ENCODE assay signal across 20 cellular contexts in genomic region chr7:73986158-73986631, GRCh38. TPM values are rescaled to one million over a fixed set of nuclear protein-coding genes. Genes with fewer than 3 reads are reported as not detected.
DNase-seq lines count a peak whose midpoint lies in the region; ATAC-seq and TF ChIP-seq lines count a peak whose summit lies in the region.
"Had no signal": no experiment of that assay in that cellular context is flagged by ENCODE, and none has a peak within 500 bp of the region (broad histone marks: within the 10 kb centered on the region; RNA-seq: fewer than 3 reads in every experiment).

No MANE protein-coding gene starts in this region.

- DNase-seq in amniotic epithelial cell (ENCODE audit: low read depth) (peak; percentile 75), heart right ventricle (peak; percentile 35 to 79), ovary (peak in 3 of 5 donors; percentile 37 to 63 (median 42)), upper lobe of right lung (no peak), PC-3 (no peak), AG20443 (ENCODE audit: low spot score) (no peak)
- DNase-seq in CD4-positive, alpha-beta T cell = no peak
- DNase-seq: activated CD4-positive, alpha-beta T cell treated with anti-CD3 and anti-CD28 coated beads, Interleukin-2, amount 10 ng/mL, durations not matched to agents 7 days and 5 days; activated T-cell treated with anti-CD3 and anti-CD28 coated beads, Interleukin-2, amount 50 U/mL, for 1 hour; DMS79; MV-4-11; naive thymus-derived CD4-positive, alpha-beta T cell; NCI-H2029 treated with DMSO at 0.1 percent for 48 hours; NCI-H510A treated with DMSO at 0.1 percent for 48 hours; T-helper 9 cell had no signal

- no peaks in the 10 kb centered on the region for H3K36me3 Mint-ChIP-seq in CD4-positive, alpha-beta T cell (ENCODE audit: low read depth)
- H3K36me3 Mint-ChIP-seq: activated naive CD4-positive, alpha-beta T cell treated with anti-CD3 and anti-CD28 coated beads, Interleukin-2, amount 50 U/mL, for 24 hours; naive thymus-derived CD4-positive, alpha-beta T cell had no signal

- H3K9ac ChIP-seq in PC-3 (ENCODE audit: low read length) = no peak overlapping the region
- H3K9ac ChIP-seq: BLaER1 treated with 17β-estradiol and CSF1 and Interleukin-3, amounts not matched to agents 10 nM and 100 nM had no signal

- H3K27me3 Mint-ChIP-seq in CD4-positive, alpha-beta T cell = no peaks in the 10 kb centered on the region
- H3K27me3 Mint-ChIP-seq: activated CD4-positive, alpha-beta T cell treated with anti-CD3 and anti-CD28 coated beads, Interleukin-2, amount 10 ng/mL, durations not matched to agents 7 days and 5 days; activated naive CD4-positive, alpha-beta T cell treated with anti-CD3 and anti-CD28 coated beads, Interleukin-2, amount 50 U/mL, for 24 hours had no signal

- H3K4me1 ChIP-seq in heart right ventricle = peaks cover 0 to 31% (median 10%) of the 10 kb centered on the region in 9 donors
- no peaks in the 10 kb centered on the region for H3K4me1 ChIP-seq in ovary (ENCODE audit: insufficient read depth)
- H3K4me1 ChIP-seq in upper lobe of right lung = peaks cover 14% of the 10 kb centered on the region
- no peaks in the 10 kb centered on the region for H3K4me1 ChIP-seq in PC-3 (ENCODE audit: insufficient read depth, low read length)
- H3K4me1 ChIP-seq: SJSA1 had no signal

- POLR2A ChIA-PET in PC-3 (lab: Charles Lee; ENCODE audit: unreplicated experiment) = no interaction called here
- POLR2A ChIA-PET in CD4-positive, alpha-beta T cell (lab: Charles Lee) = no interaction called here

- H3F3A ChIP-seq in PC-3 (ENCODE audit: low read length, unreplicated experiment) = no peaks in the 10 kb centered on the region

- no peak for TF ChIP-seq EP300 in ovary (IDR thresholded peaks at IDR 0.05)

- no peaks in the 10 kb centered on the region for H3K9me3 ChIP-seq in heart right ventricle
- H3K9me3 ChIP-seq in ovary = no peaks in the 10 kb centered on the region
- no peaks in the 10 kb centered on the region for H3K9me3 ChIP-seq in upper lobe of right lung
- H3K9me3 ChIP-seq in PC-3 (ENCODE audit: low read length) = no peaks in the 10 kb centered on the region
- no peaks in the 10 kb centered on the region for H3K9me3 ChIP-seq in CD4-positive, alpha-beta T cell (ENCODE audit: control insufficient read depth, low read length)
- H3K9me3 ChIP-seq: BLaER1 treated with 17β-estradiol and CSF1 and Interleukin-3, amounts not matched to agents 10 nM and 100 nM; SJSA1; suprapubic skin had no signal

- no peaks in the 10 kb centered on the region for H4K20me1 ChIP-seq in PC-3 (ENCODE audit: low read length)
- H4K20me1 ChIP-seq: BLaER1 treated with 17β-estradiol and CSF1 and Interleukin-3, amounts not matched to agents 10 nM and 100 nM had no signal

- peak; percentile 40 to 87 (median 74) for ATAC-seq in heart right ventricle
- peak; percentile 40 for ATAC-seq in upper lobe of right lung
- no peak for ATAC-seq in PC-3
- no peak for ATAC-seq in CD4-positive, alpha-beta T cell (ENCODE audit: poor library complexity)
- ATAC-seq: naive thymus-derived CD4-positive, alpha-beta T cell had no signal

- no peak overlapping the region for H3K4me3 Mint-ChIP-seq in CD4-positive, alpha-beta T cell
- H3K4me3 Mint-ChIP-seq: activated CD4-positive, alpha-beta T cell treated with anti-CD3 and anti-CD28 coated beads, Interleukin-2, amount 10 ng/mL, durations not matched to agents 7 days and 5 days; activated naive CD4-positive, alpha-beta T cell treated with anti-CD3 and anti-CD28 coated beads, Interleukin-2, amount 50 U/mL, for 24 hours; naive thymus-derived CD4-positive, alpha-beta T cell had no signal

- no peaks in the 10 kb centered on the region for H3K79me2 ChIP-seq in PC-3 (ENCODE audit: low read length)

- no peaks in the 10 kb centered on the region for H3K9me3 Mint-ChIP-seq in CD4-positive, alpha-beta T cell
- H3K9me3 Mint-ChIP-seq: activated CD4-positive, alpha-beta T cell treated with anti-CD3 and anti-CD28 coated beads, Interleukin-2, amount 10 ng/mL, durations not matched to agents 7 days and 5 days; activated naive CD4-positive, alpha-beta T cell treated with anti-CD3 and anti-CD28 coated beads, Interleukin-2, amount 50 U/mL, for 24 hours; naive thymus-derived CD4-positive, alpha-beta T cell had no signal

- H2AFZ ChIP-seq in PC-3 (ENCODE audit: low read length) = no peak overlapping the region

- H3K4me1 Mint-ChIP-seq in CD4-positive, alpha-beta T cell (ENCODE audit: low read depth) = no peaks in the 10 kb centered on the region
- H3K4me1 Mint-ChIP-seq: activated CD4-positive, alpha-beta T cell treated with anti-CD3 and anti-CD28 coated beads, Interleukin-2, amount 10 ng/mL, durations not matched to agents 7 days and 5 days; activated naive CD4-positive, alpha-beta T cell treated with anti-CD3 and anti-CD28 coated beads, Interleukin-2, amount 50 U/mL, for 24 hours; naive thymus-derived CD4-positive, alpha-beta T cell had no signal

- no peak for TF ChIP-seq POLR2A in ovary (IDR thresholded peaks at IDR 0.05)

- TF ChIP-seq CTCF in heart right ventricle (IDR thresholded peaks at IDR 0.05) = no peak
- TF ChIP-seq CTCF in ovary (IDR thresholded peaks at IDR 0.05) = no peak
- TF ChIP-seq CTCF in upper lobe of right lung (IDR thresholded peaks at IDR 0.05) = no peak
- no peak for TF ChIP-seq CTCF in PC-3 (conservative IDR thresholded peaks at IDR 0.05; ENCODE audit: low read depth, low read length)
- no peak for TF ChIP-seq CTCF in CD4-positive, alpha-beta T cell (IDR thresholded peaks at IDR 0.05)

- no TSS peak for BruUV-seq in PC-3 (replicated peaks; lab: Mats Ljungman, UMichigan)

- H3K4me3 ChIP-seq in heart right ventricle (no peak overlapping the region), ovary (no peak overlapping the region), upper lobe of right lung (no peak overlapping the region), PC-3 (ENCODE audit: low read length) (no peak overlapping the region)
- H3K4me3 ChIP-seq: BLaER1 treated with 17β-estradiol and CSF1 and Interleukin-3, amounts not matched to agents 10 nM and 100 nM; SJSA1; suprapubic skin had no signal

- WGBS in heart right ventricle, 2 donors = 56 to 70% methylated on average over 17 of the region's 17 CpGs
- WGBS in ovary, 3 donors = 59 to 74% (median 68%) methylated on average over 15 to 17 of the region's 17 CpGs

- H3K4me2 ChIP-seq in PC-3 (ENCODE audit: low read length) = no peak overlapping the region
- H3K4me2 ChIP-seq: BLaER1 treated with 17β-estradiol and CSF1 and Interleukin-3, amounts not matched to agents 10 nM and 100 nM had no signal

- no peaks in the 10 kb centered on the region for H3K9me2 ChIP-seq in PC-3 (replicated peaks; ENCODE audit: low read length)

- CTCF ChIA-PET in PC-3 (lab: Charles Lee) = no interaction called here
- CTCF ChIA-PET in CD4-positive, alpha-beta T cell (lab: Charles Lee) = no interaction called here

- H3K27me3 ChIP-seq in heart right ventricle = no peaks in the 10 kb centered on the region
- H3K27me3 ChIP-seq in ovary = no peaks in the 10 kb centered on the region
- H3K27me3 ChIP-seq in upper lobe of right lung = no peaks in the 10 kb centered on the region
- no peaks in the 10 kb centered on the region for H3K27me3 ChIP-seq in PC-3 (ENCODE audit: low read length)
- no peaks in the 10 kb centered on the region for H3K27me3 ChIP-seq in CD4-positive, alpha-beta T cell (ENCODE audit: control insufficient read depth, insufficient read depth, low read length)
- H3K27me3 ChIP-seq: BLaER1 treated with 17β-estradiol and CSF1 and Interleukin-3, amounts not matched to agents 10 nM and 100 nM; SJSA1; suprapubic skin had no signal

- intact Hi-C loops in heart right ventricle (cut with DNase I) = loop anchor here in 3 of 10 donors (5.0 kb wide), 2 partner anchors 36 to 41 kb away; partner anchors contain the start of gene ELN (in 2 of the 3)
- intact Hi-C loops in ovary (cut with DNase I) = no loop called here
- intact Hi-C loops in upper lobe of right lung (cut with DNase I) = no loop called here
- intact Hi-C loops in PC-3 (cut with micrococcal nuclease) = no loop called here
- intact Hi-C loops in CD4-positive, alpha-beta T cell (cut with DNase I, micrococcal nuclease) = no loop called here

- no peak overlapping the region for H3K27ac Mint-ChIP-seq in CD4-positive, alpha-beta T cell
- H3K27ac Mint-ChIP-seq: activated CD4-positive, alpha-beta T cell treated with anti-CD3 and anti-CD28 coated beads, Interleukin-2, amount 10 ng/mL, durations not matched to agents 7 days and 5 days; activated naive CD4-positive, alpha-beta T cell treated with anti-CD3 and anti-CD28 coated beads, Interleukin-2, amount 50 U/mL, for 24 hours; naive thymus-derived CD4-positive, alpha-beta T cell had no signal

- H3K27ac ChIP-seq in heart right ventricle = peak overlapping the region in 8 of 10 donors; percentile 32 to 58 (median 46)
- no peak overlapping the region for H3K27ac ChIP-seq in ovary
- H3K27ac ChIP-seq in upper lobe of right lung = peak overlapping the region; percentile 56
- no peak overlapping the region for H3K27ac ChIP-seq in PC-3 (ENCODE audit: low read length)
- H3K27ac ChIP-seq in CD4-positive, alpha-beta T cell (ENCODE audit: low read depth, low read length) = no peak overlapping the region
- H3K27ac ChIP-seq: BLaER1 treated with 17β-estradiol and CSF1 and Interleukin-3, amounts not matched to agents 10 nM and 100 nM; SJSA1; suprapubic skin had no signal

- H3K36me3 ChIP-seq in heart right ventricle (no peaks in the 10 kb centered on the region), ovary (no peaks in the 10 kb centered on the region), upper lobe of right lung (no peaks in the 10 kb centered on the region), PC-3 (ENCODE audit: low read depth, low read length) (no peaks in the 10 kb centered on the region)
- H3K36me3 ChIP-seq: BLaER1 treated with 17β-estradiol and CSF1 and Interleukin-3, amounts not matched to agents 10 nM and 100 nM; SJSA1; suprapubic skin had no signal

RNA-seq across cellular contexts. Expression of gene ELN, which starts 41.8 kb away (rescaled TPM):
- total RNA-seq in heart right ventricle (10 to 100 TPM; 14.2 to 65.0 (median 22.0) TPM), ovary (10 to 100 TPM; 17.6 to 51.5 (median 39.1) TPM), upper lobe of right lung (231 TPM), PC-3 (2014; rRNA removed) (0.07 TPM in 1 of 2 replicates, not detected in the other)
- polyA plus RNA-seq in heart right ventricle (10 to 100 TPM; 65.8 to 99.8 TPM), ovary (10 to 100 TPM; 13.2 to 38.1 TPM)
- total RNA-seq in CD4-positive, alpha-beta T cell = not detected
- total RNA-seq: activated CD4-positive, alpha-beta T cell treated with anti-CD3 and anti-CD28 coated beads, Interleukin-2, amount 10 ng/mL, durations not matched to agents 7 days and 5 days; OCI-LY7; SJSA1 had no signal
- polyA plus RNA-seq: naive thymus-derived CD4-positive, alpha-beta T cell had no signal

Comparison
In these comparisons a context has a peak if more than half of its experiments do, and no peak if none do; other contexts are left out.
1. DNase-seq: peak in amniotic epithelial cell (single experiment), heart right ventricle (2 of 2) and ovary (3 of 5); none in upper lobe of right lung (single experiment), PC-3 (single experiment), CD4-positive, alpha-beta T cell (0 of 10) and AG20443 (single experiment).
2. ATAC-seq: peak in heart right ventricle (8 of 8) and upper lobe of right lung (single experiment); none in PC-3 (single experiment) and CD4-positive, alpha-beta T cell (single experiment).
3. H3K27ac ChIP-seq: peak in heart right ventricle (8 of 10) and upper lobe of right lung (single experiment); none in ovary (0 of 2), PC-3 (single experiment) and CD4-positive, alpha-beta T cell (single experiment).
4. RNA of gene ELN, which starts 41.8 kb away (total RNA-seq): 231 TPM in upper lobe of right lung (single experiment), 17.6 to 51.5 TPM in ovary and 14.2 to 65.0 TPM in heart right ventricle; 0.07 TPM in PC-3 and not detected in CD4-positive, alpha-beta T cell; every median in the first group is over 10 times any median in the second.